In genomic region chr1:85452859-85453430, GRCh38 we compare ENCODE assay signal across 1 cellular context.
TF ChIP-seq lines count a peak whose summit lies in the region.

No MANE protein-coding gene starts in this region.

TF ChIP-seq in SK-N-SH, 30 proteins besides CTCF, POLR2A, EP300 and RAD21 (continued from another document):
- TF ChIP-seq, protein P1, sequence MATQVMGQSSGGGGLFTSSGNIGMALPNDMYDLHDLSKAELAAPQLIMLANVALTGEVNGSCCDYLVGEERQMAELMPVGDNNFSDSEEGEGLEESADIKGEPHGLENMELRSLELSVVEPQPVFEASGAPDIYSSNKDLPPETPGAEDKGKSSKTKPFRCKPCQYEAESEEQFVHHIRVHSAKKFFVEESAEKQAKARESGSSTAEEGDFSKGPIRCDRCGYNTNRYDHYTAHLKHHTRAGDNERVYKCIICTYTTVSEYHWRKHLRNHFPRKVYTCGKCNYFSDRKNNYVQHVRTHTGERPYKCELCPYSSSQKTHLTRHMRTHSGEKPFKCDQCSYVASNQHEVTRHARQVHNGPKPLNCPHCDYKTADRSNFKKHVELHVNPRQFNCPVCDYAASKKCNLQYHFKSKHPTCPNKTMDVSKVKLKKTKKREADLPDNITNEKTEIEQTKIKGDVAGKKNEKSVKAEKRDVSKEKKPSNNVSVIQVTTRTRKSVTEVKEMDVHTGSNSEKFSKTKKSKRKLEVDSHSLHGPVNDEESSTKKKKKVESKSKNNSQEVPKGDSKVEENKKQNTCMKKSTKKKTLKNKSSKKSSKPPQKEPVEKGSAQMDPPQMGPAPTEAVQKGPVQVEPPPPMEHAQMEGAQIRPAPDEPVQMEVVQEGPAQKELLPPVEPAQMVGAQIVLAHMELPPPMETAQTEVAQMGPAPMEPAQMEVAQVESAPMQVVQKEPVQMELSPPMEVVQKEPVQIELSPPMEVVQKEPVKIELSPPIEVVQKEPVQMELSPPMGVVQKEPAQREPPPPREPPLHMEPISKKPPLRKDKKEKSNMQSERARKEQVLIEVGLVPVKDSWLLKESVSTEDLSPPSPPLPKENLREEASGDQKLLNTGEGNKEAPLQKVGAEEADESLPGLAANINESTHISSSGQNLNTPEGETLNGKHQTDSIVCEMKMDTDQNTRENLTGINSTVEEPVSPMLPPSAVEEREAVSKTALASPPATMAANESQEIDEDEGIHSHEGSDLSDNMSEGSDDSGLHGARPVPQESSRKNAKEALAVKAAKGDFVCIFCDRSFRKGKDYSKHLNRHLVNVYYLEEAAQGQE (IDR thresholded peaks at IDR 0.05; ENCODE audit: low read depth, low read length), result no peak
- TF ChIP-seq, protein P2, sequence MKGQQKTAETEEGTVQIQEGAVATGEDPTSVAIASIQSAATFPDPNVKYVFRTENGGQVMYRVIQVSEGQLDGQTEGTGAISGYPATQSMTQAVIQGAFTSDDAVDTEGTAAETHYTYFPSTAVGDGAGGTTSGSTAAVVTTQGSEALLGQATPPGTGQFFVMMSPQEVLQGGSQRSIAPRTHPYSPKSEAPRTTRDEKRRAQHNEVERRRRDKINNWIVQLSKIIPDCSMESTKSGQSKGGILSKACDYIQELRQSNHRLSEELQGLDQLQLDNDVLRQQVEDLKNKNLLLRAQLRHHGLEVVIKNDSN (IDR thresholded peaks at IDR 0.05; ENCODE audit: borderline replicate concordance, low read depth), result no peak
- TF ChIP-seq GABPA (IDR thresholded peaks at IDR 0.05; ENCODE audit: low read depth), result no peak
- no peak for TF ChIP-seq JUND (IDR thresholded peaks at IDR 0.05)
- no peak for TF ChIP-seq MXI1 (IDR thresholded peaks at IDR 0.05; ENCODE audit: low read depth, low read length)
- no peak for TF ChIP-seq NFIC (IDR thresholded peaks at IDR 0.05; ENCODE audit: borderline replicate concordance)
- TF ChIP-seq GATA2 (CRISPR knock-in tag; IDR thresholded peaks at IDR 0.05), result peak; percentile 67
- TF ChIP-seq, protein P3, sequence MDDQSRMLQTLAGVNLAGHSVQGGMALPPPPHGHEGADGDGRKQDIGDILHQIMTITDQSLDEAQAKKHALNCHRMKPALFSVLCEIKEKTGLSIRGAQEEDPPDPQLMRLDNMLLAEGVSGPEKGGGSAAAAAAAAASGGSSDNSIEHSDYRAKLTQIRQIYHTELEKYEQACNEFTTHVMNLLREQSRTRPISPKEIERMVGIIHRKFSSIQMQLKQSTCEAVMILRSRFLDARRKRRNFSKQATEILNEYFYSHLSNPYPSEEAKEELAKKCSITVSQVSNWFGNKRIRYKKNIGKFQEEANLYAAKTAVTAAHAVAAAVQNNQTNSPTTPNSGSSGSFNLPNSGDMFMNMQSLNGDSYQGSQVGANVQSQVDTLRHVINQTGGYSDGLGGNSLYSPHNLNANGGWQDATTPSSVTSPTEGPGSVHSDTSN (IDR thresholded peaks at IDR 0.05), result no peak
TF ChIP-seq in SK-N-SH: peak in this region for 3.
